ENCODE assay signal across 1 cellular context in genomic region chr2:126777620-126777978, GRCh38.
TF ChIP-seq lines count a peak whose summit lies in the region.

No MANE protein-coding gene starts in this region.

TF ChIP-seq in GM12878, 131 proteins besides CTCF, POLR2A, EP300 and RAD21 (continued from another document):
- TF ChIP-seq MLLT1 (IDR thresholded peaks at IDR 0.05) (no peak), ZNF217 (IDR thresholded peaks at IDR 0.05) (no peak), KAT2A (conservative IDR thresholded peaks at IDR 0.05; ENCODE audit: control insufficient read depth, low read depth, low read length) (no peak), LARP7 (IDR thresholded peaks at IDR 0.05) (no peak), NFYA (IDR thresholded peaks at IDR 0.05; ENCODE audit: borderline replicate concordance, low read depth, low read length) (no peak), FOXM1 (IDR thresholded peaks at IDR 0.05; ENCODE audit: low read depth, low read length) (no peak), E2F4 (IDR thresholded peaks at IDR 0.05; ENCODE audit: low read depth, low read length) (no peak), PKNOX1 (IDR thresholded peaks at IDR 0.05) (no peak), SRF (IDR thresholded peaks at IDR 0.05; ENCODE audit: low read depth in 2 of 2, low read length in 2 of 2) (no peak)
